In genomic region chr7:127504715-127505114, GRCh38 we compare ENCODE assay signal across 8 cellular contexts.
DNase-seq lines count a peak whose midpoint lies in the region; ATAC-seq and TF ChIP-seq lines count a peak whose summit lies in the region.

No MANE protein-coding gene starts in this region.

- no peak overlapping the region for H3K27ac Mint-ChIP-seq in CD8-positive, alpha-beta T cell
- no peak overlapping the region for H3K27ac Mint-ChIP-seq in HFFc6

- TF ChIP-seq EP300 in transverse colon (IDR thresholded peaks at IDR 0.05; ENCODE audit: low read depth) = no peak

- TF ChIP-seq CTCF in CD8-positive, alpha-beta T cell (IDR thresholded peaks at IDR 0.05) = peak; percentile 21
- TF ChIP-seq CTCF in HFFc6 (IDR thresholded peaks at IDR 0.05) = peak; percentile 67
- TF ChIP-seq CTCF in left ventricle myocardium inferior (IDR thresholded peaks at IDR 0.05; ENCODE audit: borderline replicate concordance) = peak; percentile 44
- peak in 4 of 5 experiments; percentile 19 to 36 (median 20) for TF ChIP-seq CTCF in transverse colon (IDR thresholded peaks at IDR 0.05)

- no peak overlapping the region for H3K27ac ChIP-seq in CD8-positive, alpha-beta T cell (ENCODE audit: low read depth, low read length)
- H3K27ac ChIP-seq in left ventricle myocardium inferior (replicated peaks) = no peak overlapping the region
- no peak overlapping the region for H3K27ac ChIP-seq in transverse colon

- CTCF ChIA-PET in CD8-positive, alpha-beta T cell (lab: Charles Lee) = interaction anchor here (1.0 to 2.3 kb wide), 4 partner anchors 9 to 705 kb away, joined by 3 to 8 read pairs (median 4); no protein-coding TSS in a partner anchor

- peak in 3 of 7 experiments; percentile 2 to 6 (median 3) for DNase-seq in CD8-positive, alpha-beta T cell
- DNase-seq in HFFc6 (no peak), left ventricle myocardium inferior (peak; percentile 26), transverse colon (peak; percentile 12), GOT3 (lab: John Stamatoyannopoulos, UW) (no peak), DMS114 treated with DMSO at 0.1 percent for 48 hours (lab: John Stamatoyannopoulos, UW; ENCODE audit: unreplicated experiment) (no peak), NCI-H2029 treated with DMSO at 0.1 percent for 48 hours (lab: John Stamatoyannopoulos, UW) (no peak)
- DNase-seq in activated CD4-positive, alpha-beta T cell treated with anti-CD3 and anti-CD28 coated beads, Interleukin-2, amount 50 U/mL, for 48 hours = peak; percentile 20 to 33

- H3K4me3 Mint-ChIP-seq in CD8-positive, alpha-beta T cell = no peak overlapping the region
- H3K4me3 Mint-ChIP-seq in HFFc6 = no peak overlapping the region

- ATAC-seq in CD8-positive, alpha-beta T cell = no peak

- no peaks in the 10 kb centered on the region for H3K36me3 Mint-ChIP-seq in CD8-positive, alpha-beta T cell
- H3K36me3 Mint-ChIP-seq in HFFc6 (ENCODE audit: low read depth) = no peaks in the 10 kb centered on the region

- no peaks in the 10 kb centered on the region for H3K27me3 ChIP-seq in CD8-positive, alpha-beta T cell (ENCODE audit: insufficient read depth, low read length)
- H3K27me3 ChIP-seq in left ventricle myocardium inferior (ENCODE audit: low read depth) (peaks cover 39% of the 10 kb centered on the region), transverse colon (peaks cover 9% of the 10 kb centered on the region)

- H3K4me1 Mint-ChIP-seq in CD8-positive, alpha-beta T cell (ENCODE audit: low read depth) = no peaks in the 10 kb centered on the region
- H3K4me1 Mint-ChIP-seq in HFFc6 (ENCODE audit: low read depth) = no peaks in the 10 kb centered on the region

- no peak for TF ChIP-seq POLR2A in transverse colon (IDR thresholded peaks at IDR 0.05)

- no peaks in the 10 kb centered on the region for H3K4me1 ChIP-seq in CD8-positive, alpha-beta T cell (ENCODE audit: insufficient read depth, low read length)
- H3K4me1 ChIP-seq in left ventricle myocardium inferior = no peaks in the 10 kb centered on the region
- H3K4me1 ChIP-seq in transverse colon = no peaks in the 10 kb centered on the region

- no peaks in the 10 kb centered on the region for H3K9me3 Mint-ChIP-seq in CD8-positive, alpha-beta T cell
- no peaks in the 10 kb centered on the region for H3K9me3 Mint-ChIP-seq in HFFc6

- POLR2A ChIA-PET in CD8-positive, alpha-beta T cell (lab: Charles Lee) = interaction anchor here (1.3 kb wide), 1 partner anchor 112 kb away, joined by 4 read pairs; the partner anchor contains the start of gene ZNF800

- WGBS in transverse colon (ENCODE audit: low coverage in 1 of 2), 2 donors = 25 to 41% methylated on average over 1 to 4 of the region's 4 CpGs

- H3K36me3 ChIP-seq in CD8-positive, alpha-beta T cell (ENCODE audit: insufficient read depth, low read length) = no peaks in the 10 kb centered on the region
- H3K36me3 ChIP-seq in left ventricle myocardium inferior (no peaks in the 10 kb centered on the region), transverse colon (no peaks in the 10 kb centered on the region)

- H3K9me3 ChIP-seq in CD8-positive, alpha-beta T cell (ENCODE audit: low read length) = no peaks in the 10 kb centered on the region
- peaks cover 11% of the 10 kb centered on the region for H3K9me3 ChIP-seq in left ventricle myocardium inferior (replicated peaks)
- no peaks in the 10 kb centered on the region for H3K9me3 ChIP-seq in transverse colon

- in situ Hi-C loops in transverse colon (cut with MboI; ENCODE audit: low pct_ligation_motif_present in 1 of 4, low pct_unique_long_range_greater_than_20kb in 1 of 4, low sequenced_read_pairs in 3 of 4) = no loop called here

- H3K27me3 Mint-ChIP-seq in CD8-positive, alpha-beta T cell (ENCODE audit: low read depth) = peaks cover 13% of the 10 kb centered on the region
- H3K27me3 Mint-ChIP-seq in HFFc6 (ENCODE audit: insufficient read depth) = peaks cover 3% of the 10 kb centered on the region

- H3K4me3 ChIP-seq in CD8-positive, alpha-beta T cell (ENCODE audit: low read depth, low read length) = no peak overlapping the region
- H3K4me3 ChIP-seq in left ventricle myocardium inferior (no peak overlapping the region), transverse colon (no peak overlapping the region)

- intact Hi-C loops in CD8-positive, alpha-beta T cell (cut with DNase I, micrococcal nuclease) = no loop called here
- intact Hi-C loops in left ventricle myocardium inferior (cut with micrococcal nuclease) (no loop called here), transverse colon (cut with DNase I; ENCODE audit: low total_unique reads) (no loop called here)

Comparison
In these comparisons a context has a peak if more than half of its experiments do, and no peak if none do; other contexts are left out.
1. DNase-seq: peak in activated CD4-positive, alpha-beta T cell treated with anti-CD3 and anti-CD28 coated beads, Interleukin-2, amount 50 U/mL, for 48 hours (2 of 2), left ventricle myocardium inferior (single experiment) and transverse colon (single experiment); none in HFFc6 (single experiment), GOT3 (single experiment), DMS114 treated with DMSO at 0.1 percent for 48 hours (single experiment) and NCI-H2029 treated with DMSO at 0.1 percent for 48 hours (single experiment).
2. Peak in every context shown above with its lines, with median percentiles within 50 percentile points of each other: CTCF ChIP-seq.